In the genomic region with DNA sequence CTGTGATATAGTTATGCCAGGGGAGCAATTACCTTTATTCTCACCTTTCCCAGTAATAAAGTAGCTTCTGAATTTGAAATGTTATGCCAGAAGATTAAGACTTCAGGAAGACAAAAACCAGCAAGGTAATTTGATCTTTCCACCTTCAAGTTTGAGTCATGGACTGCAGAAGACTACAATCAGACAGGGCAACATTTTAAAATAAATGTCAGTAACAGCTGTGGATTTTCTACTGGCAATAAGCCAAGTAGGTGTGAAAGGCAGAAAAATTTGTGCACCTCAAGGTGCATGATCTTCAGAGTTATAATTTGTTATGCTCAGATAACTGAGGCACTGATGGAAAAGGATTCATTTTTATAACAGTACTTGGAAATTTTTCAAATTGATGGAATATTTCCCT, we compare ENCODE assay signal across 22 cellular contexts. TPM values are rescaled to one million over a fixed set of nuclear protein-coding genes. Genes with fewer than 3 reads are reported as not detected.
"Had no signal": no experiment of that assay in that cellular context is flagged by ENCODE, and none has a peak within 500 bp of the region (broad histone marks: within the 10 kb centered on the region; RNA-seq: fewer than 3 reads in every experiment).

No MANE protein-coding gene starts in this region.

- H3K4me3 ChIP-seq: colonic mucosa, gastrocnemius medialis, left lung, prostate gland, right atrium auricular region, tibial artery had no signal

- DNase-seq: activated CD4-positive, alpha-beta memory T cell treated with anti-CD3 and anti-CD28 coated beads, Interleukin-2, amount 10 ng/mL, durations not matched to agents 7 days and 5 days; activated CD4-positive, alpha-beta T cell treated with anti-CD3 and anti-CD28 coated beads for 48 hours; activated CD4-positive, CD25-positive, alpha-beta regulatory T cell; activated CD8-positive, alpha-beta memory T cell treated with anti-CD3 and anti-CD28 coated beads, Interleukin-2, amount 10 ng/mL, durations not matched to agents 7 days and 5 days; activated naive CD4-positive, alpha-beta T cell treated with Interleukin-2 at 50 U/mL for 16 hours; activated naive CD8-positive, alpha-beta T cell treated with anti-CD3 and anti-CD28 coated beads, Interleukin-2, amount 10 ng/mL, durations not matched to agents 7 days and 5 days; colonic mucosa; gastrocnemius medialis; head of caudate nucleus; kidney; left lung; naive B cell; stimulated activated CD4-positive, alpha-beta T cell treated with anti-CD3 and anti-CD28 coated beads, Interleukin-12 subunit alpha, Interleukin-12 subunit beta, amount 100 ng/mL, for 4 hours; stimulated activated CD4-positive, alpha-beta T cell treated with anti-CD3 and anti-CD28 coated beads, Interleukin-1b, Interleukin-23, amount 100 ng/mL, for 48 hours; stimulated activated CD8-positive, alpha-beta memory T cell treated with anti-CD3 and anti-CD28 coated beads, Interleukin-4, amount 100 ng/mL, for 48 hours; stimulated activated naive CD4-positive, alpha-beta T cell; tibial artery had no signal

- H3K4me1 ChIP-seq: colonic mucosa, gastrocnemius medialis, left lung, prostate gland, right atrium auricular region, tibial artery had no signal

- H3K9me3 ChIP-seq: colonic mucosa, gastrocnemius medialis, prostate gland, right atrium auricular region, tibial artery had no signal

- H3K27me3 ChIP-seq: colonic mucosa, gastrocnemius medialis, left lung, right atrium auricular region, tibial artery had no signal

- ATAC-seq: activated CD8-positive, alpha-beta memory T cell treated with anti-CD3 and anti-CD28 coated beads, Interleukin-2, amount 10 ng/mL, durations not matched to agents 7 days and 5 days; activated T-helper 17 cell treated with anti-CD3 and anti-CD28 coated beads, Interleukin-2, amount 50 U/mL, for 72 hours; esophagus mucosa; gastrocnemius medialis; left lung had no signal

- H3K36me3 ChIP-seq: colonic mucosa, gastrocnemius medialis, left lung, prostate gland, right atrium auricular region, tibial artery had no signal

- H3K27ac ChIP-seq: colonic mucosa, gastrocnemius medialis, left lung, prostate gland, right atrium auricular region, tibial artery had no signal

RNA-seq across cellular contexts. Expression of gene SLITRK1, which starts 54.9 kb away (rescaled TPM):
- total RNA-seq: activated CD4-positive, alpha-beta memory T cell treated with anti-CD3 and anti-CD28 coated beads, Interleukin-2, amount 10 ng/mL, durations not matched to agents 7 days and 5 days; activated CD8-positive, alpha-beta memory T cell treated with anti-CD3 and anti-CD28 coated beads, Interleukin-2, amount 10 ng/mL, durations not matched to agents 7 days and 5 days; activated naive CD8-positive, alpha-beta T cell treated with anti-CD3 and anti-CD28 coated beads, Interleukin-2, amount 10 ng/mL, durations not matched to agents 7 days and 5 days; activated T-helper 17 cell treated with anti-CD3 and anti-CD28 coated beads, Interleukin-2, amount 50 U/mL, for 72 hours; colonic mucosa; esophagus mucosa; gastrocnemius medialis; kidney; left lung; omental fat pad; prostate gland; right atrium auricular region had no signal
